ENCODE assay signal across 8 cellular contexts in the genomic region with DNA sequence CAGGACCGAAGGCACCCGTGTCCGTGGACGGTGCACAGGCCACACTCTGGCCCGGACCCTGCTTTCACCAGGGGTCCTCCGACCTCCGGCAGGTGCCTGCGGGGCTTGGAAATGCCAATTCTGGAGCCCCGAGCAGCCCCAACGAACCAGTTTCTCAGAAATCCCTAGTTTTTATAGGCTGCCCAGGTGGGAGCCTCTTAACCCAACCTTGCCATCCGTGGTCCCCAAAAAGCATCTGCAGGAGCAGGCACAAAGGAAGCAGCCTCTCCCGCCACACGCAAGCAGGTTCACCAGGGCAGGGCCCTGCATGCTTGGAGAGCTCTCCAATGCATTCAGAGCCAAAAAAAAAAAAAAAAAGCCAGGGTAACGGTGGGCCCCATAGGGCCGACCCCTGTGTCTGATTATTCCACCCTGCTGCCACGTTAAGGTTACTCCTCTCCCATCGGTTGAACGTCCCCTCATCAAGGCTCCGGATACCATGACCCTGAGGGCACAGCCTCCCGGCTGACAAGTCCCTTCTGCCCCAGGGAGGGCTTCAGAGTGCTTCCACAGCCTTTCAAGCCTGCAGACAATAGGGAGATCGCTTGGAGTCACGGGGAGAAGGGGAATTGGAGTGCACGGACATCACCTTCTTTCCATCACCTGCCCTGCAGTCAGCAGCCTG. TPM values are rescaled to one million over a fixed set of nuclear protein-coding genes. Genes with fewer than 3 reads are reported as not detected.
A peak's percentile ranks its signal among the peaks of the same experiment; 100 is the strongest.
DNase-seq lines count a peak whose midpoint lies in the region; ATAC-seq, FAIRE-seq and TF ChIP-seq lines count a peak whose summit lies in the region.

No MANE protein-coding gene starts in this region.

- peak overlapping the region; percentile 62 for H2AFZ ChIP-seq in K562 (ENCODE audit: low read depth, low read length)

- H3K9me1 ChIP-seq in K562 (ENCODE audit: control insufficient read depth, insufficient read depth, low read length), result peaks cover 3% of the 10 kb centered on the region

- WGBS in heart right ventricle, 2 donors, result 11% methylated on average over 23 of the region's 23 CpGs
- 5% methylated on average over 23 of the region's 23 CpGs for WGBS in K562 (ENCODE audit: insufficient coverage, low coverage, missing lambda C conversion rate)
- 23 to 25% methylated on average over 22 to 23 of the region's 23 CpGs for WGBS in mesodermal cell (ENCODE audit: insufficient coverage in 2 of 2), 2 experiments
- WGBS in aorta, 2 donors, result 18 to 19% methylated on average over 23 of the region's 23 CpGs

- FAIRE-seq in K562 (lab: Jason Lieb, UNC), result peak; percentile 57

- H3K27me3 ChIP-seq in heart right ventricle (no peaks in the 10 kb centered on the region), K562 (ENCODE audit: control insufficient read depth in 2 of 2, insufficient read depth in 2 of 2, low read length in 2 of 2) (no peaks in the 10 kb centered on the region), aorta (ENCODE audit: control insufficient read depth in 1 of 2, insufficient read depth in 2 of 2, low read length in 1 of 2) (no peaks in the 10 kb centered on the region)

- CTCF ChIA-PET in K562 (lab: Yijun Ruan, JAX; ENCODE audit: low intra/inter-chr PET ratio), result no interaction called here

- TF ChIP-seq POLR2A in K562 (conservative IDR thresholded peaks at IDR 0.05), result no peak; the same call in 1 of the 2 replicates

- H3K27ac ChIP-seq in heart right ventricle, result peak overlapping the region; percentile 33 to 96 (median 90)
- H3K27ac ChIP-seq in K562 (ENCODE audit: extremely low read depth, low read depth, low read length), result peak overlapping the region; percentile 70
- peak overlapping the region; percentile 23 for H3K27ac ChIP-seq in mesodermal cell (ENCODE audit: low read depth, low read length, severe bottlenecking)
- peak overlapping the region in 1 of 2 donors; percentile 35 for H3K27ac ChIP-seq in aorta (ENCODE audit: low read depth in 1 of 2, low read length in 2 of 2)

- peaks cover 81% of the 10 kb centered on the region for H3K79me2 ChIP-seq in K562 (ENCODE audit: control insufficient read depth, insufficient read depth, low read length)

- DNase-seq in heart right ventricle (no peak), left cardiac atrium (no peak), K562 (ENCODE audit: extremely low read depth in 1 of 4, low spot score in 3 of 4) (no peak), aorta (no peak), activated gamma-delta T cell treated with Interleukin-2 at 50 U/mL for 16 hours (no peak), posterior cingulate gyrus (no peak), DMS 273 (lab: John Stamatoyannopoulos, UW; ENCODE audit: unreplicated experiment) (no peak)

- H3K9me3 ChIP-seq in heart right ventricle (no peaks in the 10 kb centered on the region), K562 (replicated peaks; ENCODE audit: control insufficient read depth, insufficient read depth, low read depth, low read length) (no peaks in the 10 kb centered on the region), mesodermal cell (ENCODE audit: control insufficient read depth, low read length) (no peaks in the 10 kb centered on the region), aorta (ENCODE audit: control insufficient read depth, low read length) (no peaks in the 10 kb centered on the region)

- peaks cover 46 to 83% (median 74%) of the 10 kb centered on the region in 9 donors for H3K4me1 ChIP-seq in heart right ventricle
- peaks cover 34 to 82% of the 10 kb centered on the region in 2 experiments for H3K4me1 ChIP-seq in K562 (replicated peaks in 1 of 2; ENCODE audit: control insufficient read depth in 2 of 2, insufficient read depth in 2 of 2, low read length in 2 of 2)
- H3K4me1 ChIP-seq in mesodermal cell (ENCODE audit: control insufficient read depth, insufficient read depth, low read length, poor library complexity, severe bottlenecking), result peaks cover 25% of the 10 kb centered on the region
- peaks cover 1 to 3% of the 10 kb centered on the region in 2 donors for H3K4me1 ChIP-seq in aorta (ENCODE audit: control insufficient read depth in 1 of 2, insufficient read depth in 2 of 2, low read length in 2 of 2)

- POLR2A ChIA-PET in K562 (lab: Yijun Ruan, JAX), result interaction anchor here (0.5 to 5.7 kb wide), 8 partner anchors 10 to 39 kb away, joined by 3 to 56 read pairs (median 6); a partner anchor contains a TSS

- H3K9ac ChIP-seq in K562 (ENCODE audit: insufficient read depth in 1 of 2, low read depth in 2 of 2, low read length in 2 of 2), result peak overlapping the region; percentile 73 to 94

- H4K20me1 ChIP-seq in K562 (replicated peaks; ENCODE audit: control insufficient read depth, insufficient read depth, low read length), result peaks cover 5% of the 10 kb centered on the region

- in situ Hi-C loops in K562 (cut with MboI), result no loop called here

- H3K4me3 ChIP-seq in heart right ventricle (peak overlapping the region; percentile 42 to 84 (median 72)), K562 (peak overlapping the region; percentile 52), mesodermal cell (ENCODE audit: extremely low read depth, insufficient read depth, low read length, poor library complexity, severe bottlenecking) (peak overlapping the region; percentile 53), aorta (ENCODE audit: low read length in 2 of 2) (peak overlapping the region; percentile 15 to 52)

- ATAC-seq in heart right ventricle (no peak), left cardiac atrium (no peak), K562 (no peak), aorta (ENCODE audit: low FRiP score) (no peak)

- intact Hi-C loops in heart right ventricle (cut with DNase I), result loop anchor here in 1 of 10 donors (2.0 kb wide), 1 partner anchor 21 kb away; a partner anchor contains a TSS
- intact Hi-C loops in left cardiac atrium (cut with DNase I), result no loop called here
- intact Hi-C loops in K562 (cut with micrococcal nuclease), result loop anchor here (2.0 kb wide), 1 partner anchor 17 kb away; no protein-coding TSS in a partner anchor
- intact Hi-C loops in aorta (cut with DNase I), result no loop called here
- intact Hi-C loops in posterior cingulate gyrus (cut with DNase I), result no loop called here

- peak overlapping the region; percentile 81 for H3K4me2 ChIP-seq in K562 (ENCODE audit: insufficient read depth, low read length)

- no peaks in the 10 kb centered on the region for H3K36me3 ChIP-seq in heart right ventricle
- peaks cover 14% of the 10 kb centered on the region; the same call in 2 of the 3 replicates for H3K36me3 ChIP-seq in K562 (ENCODE audit: control insufficient read depth, insufficient read depth, low read length)
- H3K36me3 ChIP-seq in mesodermal cell (ENCODE audit: control insufficient read depth, insufficient read depth, low read length), result peaks cover 7% of the 10 kb centered on the region
- no peaks in the 10 kb centered on the region for H3K36me3 ChIP-seq in aorta (ENCODE audit: control insufficient read depth in 1 of 2, insufficient read depth in 2 of 2, low read length in 1 of 2)

- no peak for TF ChIP-seq CTCF in heart right ventricle (IDR thresholded peaks at IDR 0.05)
- no peak for TF ChIP-seq CTCF in K562 (IDR thresholded peaks at IDR 0.05 in 2 of 3, conservative IDR thresholded peaks at IDR 0.05 in 1 of 3; ENCODE audit: insufficient read depth in 2 of 3, low read depth in 1 of 3, low read length in 3 of 3)

- TF ChIP-seq RAD21 in K562 (CRISPR knock-in tag; conservative IDR thresholded peaks at IDR 0.05 in 1 of 2, IDR thresholded peaks at IDR 0.05 in 1 of 2), result no peak

- BruUV-seq in K562 (replicated peaks; lab: Mats Ljungman, UMichigan), result no TSS peak

- TF ChIP-seq EP300 in K562 (IDR thresholded peaks at IDR 0.05; ENCODE audit: low read length), result no peak

RNA-seq across cellular contexts. Expression of a gene that starts 0.8 kb away (rescaled TPM):
- 10 to 100 TPM; 10.2 to 31.5 (median 21.7) TPM for total RNA-seq in heart right ventricle
- polyA plus RNA-seq in heart right ventricle, result 10 to 100 TPM; 12.0 to 14.5 TPM
- total RNA-seq in left cardiac atrium, result 10 to 100 TPM in 1 of 2 donors, 1 to 10 TPM in 1; 7.6 to 11.4 TPM
- 9.5 and 37.4 TPM in 2 replicates for total RNA-seq in K562 (2011; cell fraction: chromatin; rRNA removed; ENCODE audit: low replicate concordance)
- total RNA-seq in K562 (2011; cell fraction: nucleolus; rRNA removed), result 29.0 and 30.9 TPM in 2 replicates
- total RNA-seq in K562 (2011; cell fraction: nucleoplasm; rRNA removed), result 12.3 and 12.6 TPM in 2 replicates
- total RNA-seq in K562 (2014; rRNA removed), result 20.0 and 23.5 TPM in 2 replicates
- 1.7 and 2.5 TPM in 2 replicates for total RNA-seq in K562 (2014; rRNA removed; fragmentation: Illumina TruSeq; extraction: Trizol)
- total RNA-seq in K562 (2015; rRNA removed; fragmentation: Illumina TruSeq; extraction: Trizol), result 24.2 and 28.2 TPM in 2 replicates
- 30.3 and 31.9 TPM in 2 replicates for total RNA-seq in K562 (2021)
- polyA plus RNA-seq in K562 (2011; rRNA removed), result 3.2 and 4.2 TPM in 2 replicates
- polyA plus RNA-seq in K562 (2011; cell fraction: cytosol; rRNA removed), result 5.2 and 13.0 TPM in 2 replicates
- polyA plus RNA-seq in K562 (2011; cell fraction: nucleus; rRNA removed), result 25.2 and 33.9 TPM in 2 replicates
- 16.5 and 21.3 TPM in 2 replicates for polyA plus RNA-seq in K562 (2012)
- 4.4 and 12.5 TPM in 2 replicates for polyA plus RNA-seq in K562 (2014; fragmentation: Illumina TruSeq; extraction: Trizol)
- polyA plus RNA-seq in K562 (2014; fragmentation: Nextera tagmentation; extraction: Ambion mirVana), result under 1 TPM; 0.31 to 0.34 TPM
- polyA plus RNA-seq in K562 (2014; rRNA removed), result 11.8 and 14.4 TPM in 2 replicates
- 2.3 and 2.9 TPM in 2 replicates for polyA minus RNA-seq in K562 (2011; rRNA and poly(A)+ RNA removed)
- polyA minus RNA-seq in K562 (2011; cell fraction: cytosol; rRNA and poly(A)+ RNA removed), result 11.2 and 13.6 TPM in 2 replicates
- 10.9 and 14.7 TPM in 2 replicates for polyA minus RNA-seq in K562 (2011; cell fraction: nucleus; rRNA and poly(A)+ RNA removed)
- polyA plus RNA-seq in mesodermal cell (2013, experiment 1 of 2), result 13.7 TPM
- polyA plus RNA-seq in mesodermal cell (2013, experiment 2 of 2), result 26.8 TPM
- total RNA-seq in aorta, result 1 to 10 TPM; 4.3 to 5.9 TPM
- 10 to 100 TPM in 1 of 2 donors, 1 to 10 TPM in 1; 5.5 to 10.8 TPM for polyA plus RNA-seq in aorta

RNA-seq across cellular contexts. Expression of a gene that starts 4.1 kb away (rescaled TPM):
- total RNA-seq in heart right ventricle (10 to 100 TPM; 36.4 to 46.2 (median 41.7) TPM), left cardiac atrium (10 to 100 TPM; 32.9 to 34.5 TPM), K562 (2014; rRNA removed) (37.6 and 56.5 TPM in 2 replicates), K562 (2014; rRNA removed; fragmentation: Illumina TruSeq; extraction: Trizol) (34.2 and 35.7 TPM in 2 replicates), K562 (2015; rRNA removed; fragmentation: Illumina TruSeq; extraction: Trizol) (37.4 and 38.2 TPM in 2 replicates), K562 (2021) (59.5 and 64.2 TPM in 2 replicates), aorta (10 to 100 TPM; 21.5 to 25.7 TPM)
- polyA plus RNA-seq in heart right ventricle (10 to 100 TPM; 39.4 to 51.2 TPM), K562 (2011; rRNA removed) (40.5 and 45.9 TPM in 2 replicates), K562 (2014; fragmentation: Illumina TruSeq; extraction: Trizol) (38.7 and 46.8 TPM in 2 replicates), K562 (2014; fragmentation: Nextera tagmentation; extraction: Ambion mirVana) (10 to 100 TPM in 1 of 2 experiments, 1 to 10 TPM in 1; 8.8 to 13.6 TPM), K562 (2014; rRNA removed) (38.2 and 47.5 TPM in 2 replicates), aorta (10 to 100 TPM; 25.9 to 27.5 TPM)
- total RNA-seq in K562 (2011; cell fraction: chromatin; rRNA removed; ENCODE audit: low replicate concordance), result 27.1 and 46.3 TPM in 2 replicates
- 44.2 and 58.9 TPM in 2 replicates for total RNA-seq in K562 (2011; cell fraction: nucleolus; rRNA removed)
- total RNA-seq in K562 (2011; cell fraction: nucleoplasm; rRNA removed), result 51.0 and 55.5 TPM in 2 replicates
- 47.5 and 60.9 TPM in 2 replicates for polyA plus RNA-seq in K562 (2011; cell fraction: cytosol; rRNA removed)
- 30.9 and 31.8 TPM in 2 replicates for polyA plus RNA-seq in K562 (2011; cell fraction: nucleus; rRNA removed)
- polyA plus RNA-seq in K562 (2012), result 38.7 and 41.5 TPM in 2 replicates
- 25.8 and 27.5 TPM in 2 replicates for polyA minus RNA-seq in K562 (2011; rRNA and poly(A)+ RNA removed)
- 20.5 and 26.1 TPM in 2 replicates for polyA minus RNA-seq in K562 (2011; cell fraction: cytosol; rRNA and poly(A)+ RNA removed)
- 11.0 and 18.3 TPM in 2 replicates for polyA minus RNA-seq in K562 (2011; cell fraction: nucleus; rRNA and poly(A)+ RNA removed)
- 27.0 TPM for polyA plus RNA-seq in mesodermal cell (2013, experiment 1 of 2)
- 24.5 TPM for polyA plus RNA-seq in mesodermal cell (2013, experiment 2 of 2)

RNA-seq across cellular contexts. Expression of a gene that starts 4.2 kb away (rescaled TPM):
- 10 to 100 TPM in 1 of 10 donors, 1 to 10 TPM in 9; 4.6 to 10.1 (median 5.4) TPM for total RNA-seq in heart right ventricle
- 10 to 100 TPM in 1 of 2 donors, 1 to 10 TPM in 1; 6.5 to 10.6 TPM for polyA plus RNA-seq in heart right ventricle
- 1 to 10 TPM; 5.9 to 6.5 TPM for total RNA-seq in left cardiac atrium
- 31.8 and 95.9 TPM in 2 replicates for total RNA-seq in K562 (2011; cell fraction: chromatin; rRNA removed; ENCODE audit: low replicate concordance)
- 71.7 and 83.3 TPM in 2 replicates for total RNA-seq in K562 (2011; cell fraction: nucleolus; rRNA removed)
- total RNA-seq in K562 (2011; cell fraction: nucleoplasm; rRNA removed), result 36.2 and 42.8 TPM in 2 replicates
- 15.7 and 30.2 TPM in 2 replicates for total RNA-seq in K562 (2014; rRNA removed)
- total RNA-seq in K562 (2014; rRNA removed; fragmentation: Illumina TruSeq; extraction: Trizol), result 1.9 and 2.7 TPM in 2 replicates
- 11.0 and 11.3 TPM in 2 replicates for total RNA-seq in K562 (2015; rRNA removed; fragmentation: Illumina TruSeq; extraction: Trizol)
- total RNA-seq in K562 (2021), result 32.6 and 36.9 TPM in 2 replicates
- 5.6 and 11.5 TPM in 2 replicates for polyA plus RNA-seq in K562 (2011; rRNA removed)
- 11.3 and 23.7 TPM in 2 replicates for polyA plus RNA-seq in K562 (2011; cell fraction: cytosol; rRNA removed)
- 96.9 and 166 TPM in 2 replicates for polyA plus RNA-seq in K562 (2011; cell fraction: nucleus; rRNA removed)
- 19.8 and 29.6 TPM in 2 replicates for polyA plus RNA-seq in K562 (2012)
- polyA plus RNA-seq in K562 (2014; fragmentation: Illumina TruSeq; extraction: Trizol), result 6.9 and 17.5 TPM in 2 replicates
- polyA plus RNA-seq in K562 (2014; fragmentation: Nextera tagmentation; extraction: Ambion mirVana), result under 1 TPM; 0.06 TPM
- 30.4 and 35.0 TPM in 2 replicates for polyA plus RNA-seq in K562 (2014; rRNA removed)
- 1.0 and 2.7 TPM in 2 replicates for polyA minus RNA-seq in K562 (2011; rRNA and poly(A)+ RNA removed)
- polyA minus RNA-seq in K562 (2011; cell fraction: cytosol; rRNA and poly(A)+ RNA removed), result 9.8 and 12.8 TPM in 2 replicates
- 16.9 and 17.4 TPM in 2 replicates for polyA minus RNA-seq in K562 (2011; cell fraction: nucleus; rRNA and poly(A)+ RNA removed)
- 12.0 TPM for polyA plus RNA-seq in mesodermal cell (2013, experiment 1 of 2)
- polyA plus RNA-seq in mesodermal cell (2013, experiment 2 of 2), result 11.6 TPM
- total RNA-seq in aorta, result 10 to 100 TPM; 10.0 to 14.2 TPM
- polyA plus RNA-seq in aorta, result 10 to 100 TPM in 1 of 2 donors, 1 to 10 TPM in 1; 3.0 to 20.4 TPM

RNA-seq across cellular contexts. Expression of a gene that starts 12.9 kb away (rescaled TPM):
- total RNA-seq in heart right ventricle, result 10 to 100 TPM; 47.3 to 73.5 (median 56.7) TPM
- 100 to 1,000 TPM; 146 to 168 TPM for polyA plus RNA-seq in heart right ventricle
- 10 to 100 TPM; 53.1 to 55.1 TPM for total RNA-seq in left cardiac atrium
- total RNA-seq in K562 (2011; cell fraction: chromatin; rRNA removed; ENCODE audit: low replicate concordance), result 2.1 and 9.0 TPM in 2 replicates
- total RNA-seq in K562 (2011; cell fraction: nucleolus; rRNA removed), result 24.7 and 27.9 TPM in 2 replicates
- 12.1 and 13.6 TPM in 2 replicates for total RNA-seq in K562 (2011; cell fraction: nucleoplasm; rRNA removed)
- total RNA-seq in K562 (2014; rRNA removed), result 130 and 153 TPM in 2 replicates
- 8.7 and 16.8 TPM in 2 replicates for total RNA-seq in K562 (2014; rRNA removed; fragmentation: Illumina TruSeq; extraction: Trizol)
- total RNA-seq in K562 (2015; rRNA removed; fragmentation: Illumina TruSeq; extraction: Trizol), result 74.7 and 76.7 TPM in 2 replicates
- 96.4 and 106 TPM in 2 replicates for total RNA-seq in K562 (2021)
- polyA plus RNA-seq in K562 (2011; rRNA removed), result 40.5 and 43.4 TPM in 2 replicates
- 64.1 and 151 TPM in 2 replicates for polyA plus RNA-seq in K562 (2011; cell fraction: cytosol; rRNA removed)
- 31.5 and 49.3 TPM in 2 replicates for polyA plus RNA-seq in K562 (2011; cell fraction: nucleus; rRNA removed)
- polyA plus RNA-seq in K562 (2012), result 94.8 and 97.7 TPM in 2 replicates
- 57.1 and 101 TPM in 2 replicates for polyA plus RNA-seq in K562 (2014; fragmentation: Illumina TruSeq; extraction: Trizol)
- polyA plus RNA-seq in K562 (2014; fragmentation: Nextera tagmentation; extraction: Ambion mirVana), result 10 to 100 TPM in 1 of 2 experiments, 1 to 10 TPM in 1; 1.9 to 11.8 TPM
- 114 and 137 TPM in 2 replicates for polyA plus RNA-seq in K562 (2014; rRNA removed)
- 5.8 and 11.0 TPM in 2 replicates for polyA minus RNA-seq in K562 (2011; rRNA and poly(A)+ RNA removed)
- polyA minus RNA-seq in K562 (2011; cell fraction: cytosol; rRNA and poly(A)+ RNA removed), result 18.9 and 27.1 TPM in 2 replicates
- polyA minus RNA-seq in K562 (2011; cell fraction: nucleus; rRNA and poly(A)+ RNA removed), result 7.0 and 10.3 TPM in 2 replicates
- 54.3 TPM for polyA plus RNA-seq in mesodermal cell (2013, experiment 1 of 2)
- polyA plus RNA-seq in mesodermal cell (2013, experiment 2 of 2), result 48.4 TPM
- 10 to 100 TPM; 30.5 to 37.4 TPM for total RNA-seq in aorta
- 10 to 100 TPM; 77.0 to 87.1 TPM for polyA plus RNA-seq in aorta

RNA-seq across cellular contexts. Expression of a gene that starts 13.0 kb away (rescaled TPM):
- total RNA-seq in heart right ventricle, result 10 to 100 TPM; 24.6 to 44.8 (median 27.7) TPM
- polyA plus RNA-seq in heart right ventricle, result 10 to 100 TPM; 23.7 to 69.6 TPM
- total RNA-seq in left cardiac atrium, result 10 to 100 TPM; 31.2 to 32.5 TPM
- total RNA-seq in K562 (2011; cell fraction: chromatin; rRNA removed; ENCODE audit: low replicate concordance), result 116 and 279 TPM in 2 replicates
- total RNA-seq in K562 (2011; cell fraction: nucleolus; rRNA removed), result 160 and 161 TPM in 2 replicates
- 110 and 125 TPM in 2 replicates for total RNA-seq in K562 (2011; cell fraction: nucleoplasm; rRNA removed)
- 19.8 and 23.4 TPM in 2 replicates for total RNA-seq in K562 (2014; rRNA removed)
- total RNA-seq in K562 (2014; rRNA removed; fragmentation: Illumina TruSeq; extraction: Trizol), result 5.8 and 8.0 TPM in 2 replicates
- total RNA-seq in K562 (2015; rRNA removed; fragmentation: Illumina TruSeq; extraction: Trizol), result 16.4 and 17.5 TPM in 2 replicates
- 50.7 and 56.5 TPM in 2 replicates for total RNA-seq in K562 (2021)
- 17.7 and 22.1 TPM in 2 replicates for polyA plus RNA-seq in K562 (2011; rRNA removed)
- polyA plus RNA-seq in K562 (2011; cell fraction: cytosol; rRNA removed), result 11.1 and 24.4 TPM in 2 replicates
- polyA plus RNA-seq in K562 (2011; cell fraction: nucleus; rRNA removed), result 195 and 268 TPM in 2 replicates
- polyA plus RNA-seq in K562 (2012), result 30.8 and 42.2 TPM in 2 replicates
- 10.1 and 19.3 TPM in 2 replicates for polyA plus RNA-seq in K562 (2014; fragmentation: Illumina TruSeq; extraction: Trizol)
- under 1 TPM in 1 of 2 experiments, not detected in 1; 0.11 TPM for polyA plus RNA-seq in K562 (2014; fragmentation: Nextera tagmentation; extraction: Ambion mirVana)
- polyA plus RNA-seq in K562 (2014; rRNA removed), result 41.6 and 46.1 TPM in 2 replicates
- 10.4 and 13.3 TPM in 2 replicates for polyA minus RNA-seq in K562 (2011; rRNA and poly(A)+ RNA removed)
- polyA minus RNA-seq in K562 (2011; cell fraction: cytosol; rRNA and poly(A)+ RNA removed), result 30.0 and 32.4 TPM in 2 replicates
- 61.7 and 67.4 TPM in 2 replicates for polyA minus RNA-seq in K562 (2011; cell fraction: nucleus; rRNA and poly(A)+ RNA removed)
- polyA plus RNA-seq in mesodermal cell (2013, experiment 1 of 2), result 27.1 TPM
- 22.2 TPM for polyA plus RNA-seq in mesodermal cell (2013, experiment 2 of 2)
- total RNA-seq in aorta, result 10 to 100 TPM; 38.7 to 54.0 TPM
- polyA plus RNA-seq in aorta, result 10 to 100 TPM; 13.3 to 84.5 TPM
